8 cellular contexts compared by ENCODE assay signal in the genomic region with DNA sequence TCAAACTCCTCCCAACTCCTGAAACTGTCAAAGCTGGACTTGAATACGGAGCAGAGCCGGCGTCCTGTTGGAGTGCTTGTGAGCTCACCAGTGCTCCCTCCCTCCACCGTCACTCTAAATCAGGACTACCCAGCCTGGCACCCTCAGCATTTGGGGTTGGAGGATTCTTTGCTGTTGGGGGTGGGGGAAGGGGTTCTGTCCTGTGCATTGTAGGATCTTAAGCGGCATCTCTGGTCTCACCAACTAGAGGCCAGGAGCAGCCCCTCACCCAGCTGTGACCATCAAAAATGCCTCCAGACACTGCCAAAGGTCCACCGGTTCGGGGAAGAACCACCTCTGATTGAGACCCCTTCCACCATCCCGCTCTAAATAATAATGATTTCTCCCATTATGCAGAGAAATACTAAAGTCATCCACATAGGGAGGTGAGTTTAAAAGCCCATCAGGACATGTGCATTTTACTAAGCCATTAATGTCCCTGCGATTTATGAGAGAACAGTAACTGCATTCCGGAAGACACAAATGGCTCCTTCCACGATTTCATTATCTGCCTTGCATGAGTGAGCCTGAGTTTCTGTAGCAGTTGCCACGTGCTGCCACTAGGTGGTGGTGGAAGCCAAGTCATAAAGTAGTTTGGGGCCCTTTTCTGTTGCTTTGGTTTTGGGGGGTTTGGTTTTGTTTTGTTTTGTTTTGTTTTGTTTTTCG. TPM values are rescaled to one million over a fixed set of nuclear protein-coding genes. Genes with fewer than 3 reads are reported as not detected.
DNase-seq lines count a peak whose midpoint lies in the region; ATAC-seq and TF ChIP-seq lines count a peak whose summit lies in the region.

No MANE protein-coding gene starts in this region.

- no peak overlapping the region for H3K9ac ChIP-seq in liver (ENCODE audit: low read depth in 1 of 2, low read length in 2 of 2)

- WGBS in liver, result 5% methylated on average over 13 of the region's 13 CpGs

- no peak overlapping the region for H3K4me3 ChIP-seq in liver (ENCODE audit: low read depth in 1 of 3, low read length in 3 of 3)

- DNase-seq in NCI-H1417 (lab: John Stamatoyannopoulos, UW) (peak; percentile 31 to 66 (median 54)), NCI-H1417 treated with DMSO at 0.1 percent for 48 hours (lab: John Stamatoyannopoulos, UW) (no peak), NCI-H1694 (lab: John Stamatoyannopoulos, UW) (peak; percentile 26), cerebellum (ENCODE audit: low spot score) (peak; percentile 78)
- DNase-seq in activated CD4-positive, alpha-beta T cell treated with anti-CD3 and anti-CD28 coated beads for 1 hour, result peak; percentile 22
- peak; percentile 24 to 27 for DNase-seq in stimulated activated CD4-positive, alpha-beta T cell treated with anti-CD3 and anti-CD28 coated beads, Interleukin-4, amount 100 ng/mL, for 48 hours (ENCODE audit: low read depth in 2 of 2)

- ATAC-seq in GM21825 (IDR thresholded peaks at IDR 0.05; ENCODE audit: unreplicated experiment), result no peak

- H3K27ac ChIP-seq in liver (ENCODE audit: low read depth in 1 of 2, low read length in 2 of 2), result no peak overlapping the region

- peak; percentile 83 to 87 for TF ChIP-seq RAD21 in liver (IDR thresholded peaks at IDR 0.05)

- H3K36me3 ChIP-seq in liver (ENCODE audit: control insufficient read depth in 4 of 4, insufficient read depth in 3 of 4, low read depth in 1 of 4, low read length in 3 of 4), result no peaks in the 10 kb centered on the region

- H3K4me1 ChIP-seq in liver (ENCODE audit: control insufficient read depth in 4 of 4, insufficient read depth in 4 of 4, low read length in 3 of 4), result peaks cover 0 to 3% (median 0%) of the 10 kb centered on the region in 4 donors

- H3K27me3 ChIP-seq in liver (ENCODE audit: control insufficient read depth in 4 of 4, insufficient read depth in 4 of 4, low read length in 3 of 4), result peaks cover 0 to 4% (median 0%) of the 10 kb centered on the region in 4 donors

- peaks cover 0 to 14% (median 6%) of the 10 kb centered on the region in 4 donors for H3K9me3 ChIP-seq in liver (ENCODE audit: control insufficient read depth in 4 of 4, low read length in 3 of 4)

- TF ChIP-seq CTCF in liver (IDR thresholded peaks at IDR 0.05; ENCODE audit: low read depth, low read length, missing input control), result peak; percentile 83

TF ChIP-seq in liver, 16 proteins besides CTCF, POLR2A, EP300 and RAD21:
- TF ChIP-seq, protein P1, sequence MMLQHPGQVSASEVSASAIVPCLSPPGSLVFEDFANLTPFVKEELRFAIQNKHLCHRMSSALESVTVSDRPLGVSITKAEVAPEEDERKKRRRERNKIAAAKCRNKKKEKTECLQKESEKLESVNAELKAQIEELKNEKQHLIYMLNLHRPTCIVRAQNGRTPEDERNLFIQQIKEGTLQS (IDR thresholded peaks at IDR 0.05), result no peak
- TF ChIP-seq YY1 (IDR thresholded peaks at IDR 0.05) (no peak), HNF4G (IDR thresholded peaks at IDR 0.05) (no peak)
- TF ChIP-seq, protein P2, sequence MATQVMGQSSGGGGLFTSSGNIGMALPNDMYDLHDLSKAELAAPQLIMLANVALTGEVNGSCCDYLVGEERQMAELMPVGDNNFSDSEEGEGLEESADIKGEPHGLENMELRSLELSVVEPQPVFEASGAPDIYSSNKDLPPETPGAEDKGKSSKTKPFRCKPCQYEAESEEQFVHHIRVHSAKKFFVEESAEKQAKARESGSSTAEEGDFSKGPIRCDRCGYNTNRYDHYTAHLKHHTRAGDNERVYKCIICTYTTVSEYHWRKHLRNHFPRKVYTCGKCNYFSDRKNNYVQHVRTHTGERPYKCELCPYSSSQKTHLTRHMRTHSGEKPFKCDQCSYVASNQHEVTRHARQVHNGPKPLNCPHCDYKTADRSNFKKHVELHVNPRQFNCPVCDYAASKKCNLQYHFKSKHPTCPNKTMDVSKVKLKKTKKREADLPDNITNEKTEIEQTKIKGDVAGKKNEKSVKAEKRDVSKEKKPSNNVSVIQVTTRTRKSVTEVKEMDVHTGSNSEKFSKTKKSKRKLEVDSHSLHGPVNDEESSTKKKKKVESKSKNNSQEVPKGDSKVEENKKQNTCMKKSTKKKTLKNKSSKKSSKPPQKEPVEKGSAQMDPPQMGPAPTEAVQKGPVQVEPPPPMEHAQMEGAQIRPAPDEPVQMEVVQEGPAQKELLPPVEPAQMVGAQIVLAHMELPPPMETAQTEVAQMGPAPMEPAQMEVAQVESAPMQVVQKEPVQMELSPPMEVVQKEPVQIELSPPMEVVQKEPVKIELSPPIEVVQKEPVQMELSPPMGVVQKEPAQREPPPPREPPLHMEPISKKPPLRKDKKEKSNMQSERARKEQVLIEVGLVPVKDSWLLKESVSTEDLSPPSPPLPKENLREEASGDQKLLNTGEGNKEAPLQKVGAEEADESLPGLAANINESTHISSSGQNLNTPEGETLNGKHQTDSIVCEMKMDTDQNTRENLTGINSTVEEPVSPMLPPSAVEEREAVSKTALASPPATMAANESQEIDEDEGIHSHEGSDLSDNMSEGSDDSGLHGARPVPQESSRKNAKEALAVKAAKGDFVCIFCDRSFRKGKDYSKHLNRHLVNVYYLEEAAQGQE (IDR thresholded peaks at IDR 0.05), result no peak
TF ChIP-seq in liver: peak in this region for 0.

RNA-seq across cellular contexts. Expression of a gene that starts 16.1 kb away (rescaled TPM):
- not detected for total RNA-seq in cerebellum
- total RNA-seq in liver, result under 1 TPM; under 0.01 to 0.14 TPM
- not detected for polyA plus RNA-seq in liver

RNA-seq across cellular contexts. Expression of a gene that starts 41.3 kb away (rescaled TPM):
- not detected for total RNA-seq in cerebellum
- total RNA-seq in liver, result not detected
- not detected for polyA plus RNA-seq in liver
